8 cellular contexts compared by ENCODE assay signal in the genomic region with DNA sequence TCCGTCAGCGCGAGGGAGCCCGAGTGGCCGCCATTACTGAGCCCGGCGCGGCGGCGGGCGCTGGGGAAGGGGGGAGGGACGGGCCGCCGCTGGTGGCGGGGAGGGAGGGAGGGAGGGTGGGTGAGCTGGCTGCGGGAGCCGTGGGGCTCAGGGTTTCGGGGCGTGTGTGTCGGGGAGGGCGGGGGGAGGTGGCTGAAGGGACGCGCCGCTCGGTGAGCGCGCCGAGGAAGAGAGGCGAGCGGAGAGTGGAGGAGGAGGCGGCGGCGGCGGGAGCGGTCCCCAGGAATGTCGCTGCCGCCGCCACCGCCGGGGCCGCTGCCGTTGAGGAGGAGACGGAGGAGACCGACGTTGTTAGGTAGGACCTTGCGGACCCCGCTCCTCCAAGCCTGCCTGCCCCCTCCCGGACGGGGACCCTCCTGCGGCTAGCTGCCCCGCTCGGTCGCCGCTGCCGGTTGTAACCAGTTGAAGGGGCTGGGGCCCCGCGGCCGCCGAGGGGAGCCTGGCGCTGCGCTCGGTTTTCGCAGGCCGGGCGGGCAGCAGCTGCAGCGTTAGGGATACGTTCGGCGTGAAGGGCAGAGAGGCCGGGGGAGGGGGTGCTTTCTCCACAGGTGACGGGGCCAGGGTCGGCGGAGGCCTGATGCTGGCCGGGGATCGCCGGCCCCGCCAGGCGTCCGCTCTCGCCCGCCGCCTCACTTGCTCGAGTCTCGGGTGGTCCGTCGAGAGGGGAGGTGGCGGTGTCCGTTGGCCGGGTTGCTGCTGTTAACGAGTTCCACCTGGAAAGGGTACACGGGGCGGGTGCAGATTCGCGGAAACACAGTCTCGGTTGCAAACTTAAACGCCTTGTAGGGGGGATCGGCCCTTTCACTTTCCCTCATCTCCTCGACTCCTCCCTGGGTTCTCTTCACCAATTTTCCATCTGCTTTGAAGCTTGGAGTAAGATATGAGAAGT. TPM values are rescaled to one million over a fixed set of nuclear protein-coding genes. Genes with fewer than 3 reads are reported as not detected.
A peak's percentile ranks its signal among the peaks of the same experiment; 100 is the strongest.
DNase-seq lines count a peak whose midpoint lies in the region; ATAC-seq, FAIRE-seq and TF ChIP-seq lines count a peak whose summit lies in the region.

A gene with protein sequence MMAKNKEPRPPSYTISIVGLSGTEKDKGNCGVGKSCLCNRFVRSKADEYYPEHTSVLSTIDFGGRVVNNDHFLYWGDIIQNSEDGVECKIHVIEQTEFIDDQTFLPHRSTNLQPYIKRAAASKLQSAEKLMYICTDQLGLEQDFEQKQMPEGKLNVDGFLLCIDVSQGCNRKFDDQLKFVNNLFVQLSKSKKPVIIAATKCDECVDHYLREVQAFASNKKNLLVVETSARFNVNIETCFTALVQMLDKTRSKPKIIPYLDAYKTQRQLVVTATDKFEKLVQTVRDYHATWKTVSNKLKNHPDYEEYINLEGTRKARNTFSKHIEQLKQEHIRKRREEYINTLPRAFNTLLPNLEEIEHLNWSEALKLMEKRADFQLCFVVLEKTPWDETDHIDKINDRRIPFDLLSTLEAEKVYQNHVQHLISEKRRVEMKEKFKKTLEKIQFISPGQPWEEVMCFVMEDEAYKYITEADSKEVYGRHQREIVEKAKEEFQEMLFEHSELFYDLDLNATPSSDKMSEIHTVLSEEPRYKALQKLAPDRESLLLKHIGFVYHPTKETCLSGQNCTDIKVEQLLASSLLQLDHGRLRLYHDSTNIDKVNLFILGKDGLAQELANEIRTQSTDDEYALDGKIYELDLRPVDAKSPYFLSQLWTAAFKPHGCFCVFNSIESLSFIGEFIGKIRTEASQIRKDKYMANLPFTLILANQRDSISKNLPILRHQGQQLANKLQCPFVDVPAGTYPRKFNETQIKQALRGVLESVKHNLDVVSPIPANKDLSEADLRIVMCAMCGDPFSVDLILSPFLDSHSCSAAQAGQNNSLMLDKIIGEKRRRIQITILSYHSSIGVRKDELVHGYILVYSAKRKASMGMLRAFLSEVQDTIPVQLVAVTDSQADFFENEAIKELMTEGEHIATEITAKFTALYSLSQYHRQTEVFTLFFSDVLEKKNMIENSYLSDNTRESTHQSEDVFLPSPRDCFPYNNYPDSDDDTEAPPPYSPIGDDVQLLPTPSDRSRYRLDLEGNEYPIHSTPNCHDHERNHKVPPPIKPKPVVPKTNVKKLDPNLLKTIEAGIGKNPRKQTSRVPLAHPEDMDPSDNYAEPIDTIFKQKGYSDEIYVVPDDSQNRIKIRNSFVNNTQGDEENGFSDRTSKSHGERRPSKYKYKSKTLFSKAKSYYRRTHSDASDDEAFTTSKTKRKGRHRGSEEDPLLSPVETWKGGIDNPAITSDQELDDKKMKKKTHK (N-terminal part only) (plus strand): TSS at position 224 of the 949 bp plus-strand sequence. CDS start 13,366 bp downstream, outside the sequence.

- ATAC-seq in GM23338 = peak; percentile 61

- H3K9me3 ChIP-seq in Loucy (ENCODE audit: insufficient read depth, low read depth, low read length) (no peaks in the 10 kb centered on the region), WERI-Rb-1 (ENCODE audit: severe bottlenecking) (no peaks in the 10 kb centered on the region), kidney (ENCODE audit: control insufficient read depth in 1 of 2, low read length in 2 of 2) (no peaks in the 10 kb centered on the region)

- H3K4me1 ChIP-seq in GM23338 (ENCODE audit: insufficient read depth) = peaks cover 43% of the 10 kb centered on the region
- H3K4me1 ChIP-seq in Loucy (ENCODE audit: insufficient read depth, low read length, poor library complexity, severe bottlenecking) = peaks cover 31% of the 10 kb centered on the region
- H3K4me1 ChIP-seq in kidney (ENCODE audit: control insufficient read depth in 1 of 2, insufficient read depth in 1 of 2, low read depth in 1 of 2, low read length in 2 of 2) = peaks cover 8 to 16% of the 10 kb centered on the region in 2 donors

- peak within 1 kb of the TSS; percentile 98 for H3K4me3 Mint-ChIP-seq in GM23338

- H2AFZ ChIP-seq in GM23338 (peak within 1 kb of the TSS; percentile 89), Loucy (ENCODE audit: low read length) (peak within 1 kb of the TSS; percentile 99)

- H3K27ac ChIP-seq in GM23338 (ENCODE audit: low read depth) = peak within 1 kb of the TSS; percentile 97
- H3K27ac ChIP-seq in WERI-Rb-1 = peak within 1 kb of the TSS; percentile 94
- peak within 1 kb of the TSS; percentile 98 to 99 for H3K27ac ChIP-seq in kidney (ENCODE audit: low read depth in 2 of 2, low read length in 2 of 2)

- no peak for FAIRE-seq in kidney (lab: Jason Lieb, UNC)

- H3K9me2 ChIP-seq in GM23338 (ENCODE audit: insufficient read depth) = no peaks in the 10 kb centered on the region
- H3K9me2 ChIP-seq in Loucy (replicated peaks; ENCODE audit: low read depth, low read length) = no peaks in the 10 kb centered on the region

- no peaks in the 10 kb centered on the region for H3K9me3 Mint-ChIP-seq in GM23338

- intact Hi-C loops in kidney (cut with DNase I) = loop anchor here (10.0 kb wide), 1 partner anchor 153 kb away; no protein-coding TSS in a partner anchor

- TF ChIP-seq CTCF in GM23338 (conservative IDR thresholded peaks at IDR 0.05; ENCODE audit: low read depth in 2 of 2) (no peak), Loucy (conservative IDR thresholded peaks at IDR 0.05; ENCODE audit: low read length) (no peak), WERI-Rb-1 (IDR thresholded peaks at IDR 0.05; ENCODE audit: low read depth, low read length) (0 out of 2 replicates have a peak, but pooled peaks have one; percentile 8), cardiac fibroblast (IDR thresholded peaks at IDR 0.05; ENCODE audit: low read depth, low read length) (no peak), kidney (IDR thresholded peaks at IDR 0.05; ENCODE audit: borderline replicate concordance, extremely low read depth, insufficient read depth) (no peak)

- peak within 1 kb of the TSS; percentile 98 for H3K27ac Mint-ChIP-seq in GM23338

- H3K79me2 ChIP-seq in GM23338 (replicated peaks; ENCODE audit: insufficient read depth) (peaks cover 47% of the 10 kb centered on the region), Loucy (ENCODE audit: insufficient read depth, low read length) (peaks cover 47% of the 10 kb centered on the region)

- peaks cover 4% of the 10 kb centered on the region for H3K27me3 Mint-ChIP-seq in GM23338 (ENCODE audit: insufficient read depth, low read depth, poor library complexity)

- H3K9ac ChIP-seq in Loucy (ENCODE audit: low read depth, low read length, poor library complexity, severe bottlenecking) (peak within 1 kb of the TSS; percentile 89), kidney (ENCODE audit: low read length in 2 of 2) (peak within 1 kb of the TSS; percentile 90 to 99)

- peak; percentile 70 for DNase-seq in GDM1 (lab: John Stamatoyannopoulos, UW)
- DNase-seq in GM23338 (ENCODE audit: low spot score) = peak; percentile 81
- DNase-seq in WERI-Rb-1 = no peak
- DNase-seq in cardiac fibroblast (ENCODE audit: low read depth in 2 of 2) = peak; percentile 33
- no peak for DNase-seq in kidney
- peak; percentile 58 for DNase-seq in stimulated activated CD4-positive, alpha-beta T cell treated with anti-CD3 and anti-CD28 coated beads, Interleukin-15, amount 100 ng/mL, for 24 hours
- no peak for DNase-seq in CD1c-positive myeloid dendritic cell (ENCODE audit: extremely low spot score)

- H3K4me3 ChIP-seq in GM23338 (peak within 1 kb of the TSS; percentile 67), Loucy (ENCODE audit: low read length, poor library complexity, severe bottlenecking) (peak within 1 kb of the TSS; percentile 96), WERI-Rb-1 (ENCODE audit: low read depth, low read length) (peak within 1 kb of the TSS; percentile 71), cardiac fibroblast (replicated peaks in 1 of 2; ENCODE audit: low read depth in 2 of 2, low read length in 2 of 2) (peak within 1 kb of the TSS; percentile 78 to 88), kidney (ENCODE audit: low read length in 2 of 2) (peak within 1 kb of the TSS; percentile 91 to 97)

- no peaks in the 10 kb centered on the region for H3K27me3 ChIP-seq in GM23338 (ENCODE audit: insufficient read depth)
- H3K27me3 ChIP-seq in Loucy (ENCODE audit: insufficient read depth, low read length, poor library complexity, severe bottlenecking) = no peaks in the 10 kb centered on the region
- no peaks in the 10 kb centered on the region for H3K27me3 ChIP-seq in WERI-Rb-1 (ENCODE audit: insufficient read depth, low read depth, severe bottlenecking)

- H4K20me1 ChIP-seq in GM23338 (replicated peaks; ENCODE audit: insufficient read depth) (peaks cover 19% of the 10 kb centered on the region), Loucy (ENCODE audit: insufficient read depth, low read length, poor library complexity, severe bottlenecking) (peaks cover 36% of the 10 kb centered on the region)

- no peaks in the 10 kb centered on the region for H3K36me3 Mint-ChIP-seq in GM23338 (ENCODE audit: low read depth)

- peak within 1 kb of the TSS; percentile 94 for H3K4me2 ChIP-seq in GM23338
- H3K4me2 ChIP-seq in Loucy (ENCODE audit: low read depth, low read length, poor library complexity, severe bottlenecking) = peak within 1 kb of the TSS; percentile 80

- H3K4me1 Mint-ChIP-seq in GM23338 = peaks cover 45% of the 10 kb centered on the region

- H3F3A ChIP-seq in GM23338 (replicated peaks; ENCODE audit: low read depth) = 0 out of 2 replicates have a peak, but pooled peaks cover 5% of the 10 kb centered on the region
- 0 out of 2 replicates have a peak, but pooled peaks cover 8% of the 10 kb centered on the region for H3F3A ChIP-seq in Loucy (ENCODE audit: low read depth)

- no peaks in the 10 kb centered on the region for H3K36me3 ChIP-seq in GM23338 (ENCODE audit: insufficient read depth)
- no peaks in the 10 kb centered on the region for H3K36me3 ChIP-seq in Loucy (ENCODE audit: insufficient read depth, low read length)
- no peaks in the 10 kb centered on the region for H3K36me3 ChIP-seq in WERI-Rb-1
- no peaks in the 10 kb centered on the region for H3K36me3 ChIP-seq in kidney (ENCODE audit: control insufficient read depth in 1 of 2, insufficient read depth in 2 of 2, low read length in 2 of 2)

TF ChIP-seq in GM23338, 12 proteins besides CTCF, POLR2A, EP300 and RAD21 (continues in another document):
- no peak for TF ChIP-seq ZNF331 (CRISPR knock-in tag; IDR thresholded peaks at IDR 0.05; ENCODE audit: low read depth)
- no peak for TF ChIP-seq ZNF114 (CRISPR knock-in tag; IDR thresholded peaks at IDR 0.05)

RNA-seq across cellular contexts. Expression of the gene that starts here (rescaled TPM):
- total RNA-seq in GM23338 (2014; rRNA removed; shearing (Covaris generic)) = 68.7 and 72.6 TPM in 2 replicates
- polyA plus RNA-seq in GM23338 (2016; fragmentation: Nextera tagmentation; extraction: Ambion mirVana) = 22.1 and 22.3 TPM in 2 replicates
- 142 TPM for total RNA-seq in kidney
- 17.7 TPM for polyA plus RNA-seq in kidney (ENCODE audit: insufficient read depth, low read depth, low replicate concordance)

Comparison
In these comparisons a context has a peak if more than half of its experiments do, and no peak if none do; other contexts are left out.
1. DNase-seq: peak in GDM1 (single experiment), GM23338 (single experiment), cardiac fibroblast (2 of 2) and stimulated activated CD4-positive, alpha-beta T cell treated with anti-CD3 and anti-CD28 coated beads, Interleukin-15, amount 100 ng/mL, for 24 hours (single experiment); none in WERI-Rb-1 (single experiment), kidney (single experiment) and CD1c-positive myeloid dendritic cell (single experiment).
2. Peak in every context shown above with its lines, with median percentiles within 50 percentile points of each other: H3K27ac ChIP-seq and H3K4me3 ChIP-seq.